In the genomic region with DNA sequence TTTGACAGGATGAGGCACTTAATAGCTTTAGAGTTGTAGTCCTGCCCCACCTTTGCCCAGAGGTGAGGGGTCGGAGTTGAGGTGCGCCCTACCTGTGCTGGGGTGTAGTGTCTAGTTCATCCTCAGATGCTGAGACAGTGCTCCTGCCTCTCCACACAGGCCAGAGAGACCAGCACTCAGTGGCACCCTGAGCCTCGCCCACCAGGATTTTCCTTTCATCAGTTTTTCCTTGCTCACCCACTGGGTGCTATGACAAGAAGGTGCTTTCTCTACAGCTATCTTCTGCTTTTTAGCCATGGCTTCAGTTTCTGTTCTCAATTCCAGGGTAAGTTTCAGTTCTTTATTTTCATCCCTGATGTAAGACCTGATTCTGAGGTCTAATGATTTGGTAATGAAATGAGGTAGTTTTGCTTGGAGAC, we compare ENCODE assay signal across 11 cellular contexts. TPM values are rescaled to one million over a fixed set of nuclear protein-coding genes. Genes with fewer than 3 reads are reported as not detected.
A peak's percentile ranks its signal among the peaks of the same experiment; 100 is the strongest.
DNase-seq lines count a peak whose midpoint lies in the region; ATAC-seq, FAIRE-seq and TF ChIP-seq lines count a peak whose summit lies in the region.
"Had no signal": no experiment of that assay in that cellular context is flagged by ENCODE, and none has a peak within 500 bp of the region (broad histone marks: within the 10 kb centered on the region; RNA-seq: fewer than 3 reads in every experiment).

No MANE protein-coding gene starts in this region.

- CTCF ChIA-PET in HepG2 (lab: Yijun Ruan, JAX; ENCODE audit: low intra/inter-chr PET ratio, low total read pairs): no interaction called here

- H3K27ac ChIP-seq in right lobe of liver (no peak overlapping the region), HepG2 (ENCODE audit: extremely low read length, insufficient read depth, low read length) (no peak overlapping the region), SU-DHL-6 (ENCODE audit: low read depth, low read length) (peak overlapping the region; percentile 22; the same call in 1 of the 2 replicates), upper lobe of right lung (no peak overlapping the region), endodermal cell (ENCODE audit: low read depth, low read length) (no peak overlapping the region), adrenal gland (no peak overlapping the region)

- no peak overlapping the region for H3K4me3 Mint-ChIP-seq in endodermal cell
- H3K4me3 Mint-ChIP-seq: T-cell had no signal

- no peaks in the 10 kb centered on the region for H3K9me2 ChIP-seq in SU-DHL-6 (replicated peaks; ENCODE audit: insufficient read depth, low read length)

- H3K9ac ChIP-seq in HepG2 (ENCODE audit: insufficient read depth, low read depth, low read length) (no peak overlapping the region), SU-DHL-6 (ENCODE audit: low read length) (no peak overlapping the region), endodermal cell (ENCODE audit: extremely low read depth, low read length, poor library complexity, severe bottlenecking) (no peak overlapping the region)

- no peak overlapping the region for H3K4me2 ChIP-seq in HepG2 (ENCODE audit: low read depth, low read length)
- H3K4me2 ChIP-seq in SU-DHL-6 (ENCODE audit: low read depth, low read length, poor library complexity, severe bottlenecking): peak overlapping the region; percentile 39

- H3K4me1 Mint-ChIP-seq in endodermal cell: peaks cover 11% of the 10 kb centered on the region

- H3K36me3 ChIP-seq in right lobe of liver (no peaks in the 10 kb centered on the region), HepG2 (replicated peaks in 1 of 2; ENCODE audit: control insufficient read depth in 1 of 2, insufficient read depth in 2 of 2, low read length in 2 of 2) (no peaks in the 10 kb centered on the region), SU-DHL-6 (ENCODE audit: low read length) (no peaks in the 10 kb centered on the region), upper lobe of right lung (no peaks in the 10 kb centered on the region), endodermal cell (ENCODE audit: control insufficient read depth, insufficient read depth, low read length) (no peaks in the 10 kb centered on the region), adrenal gland (replicated peaks in 1 of 2) (no peaks in the 10 kb centered on the region)

- TF ChIP-seq POLR2A in right lobe of liver (IDR thresholded peaks at IDR 0.05) (no peak), HepG2 (IDR thresholded peaks at IDR 0.05; ENCODE audit: insufficient read depth in 1 of 2, low read depth in 2 of 2, low read length in 2 of 2) (no peak), adrenal gland (IDR thresholded peaks at IDR 0.05) (no peak)

- in situ Hi-C loops in HepG2 (cut with HindIII; ENCODE audit: extremely low pct_ligation_motif_present, low pct_unique_long_range_greater_than_20kb): no loop called here

- DNase-seq in right lobe of liver (no peak), HepG2 (ENCODE audit: low spot score) (no peak), upper lobe of right lung (no peak), endodermal cell (no peak), adrenal gland (no peak), AML-193 (lab: John Stamatoyannopoulos, UW) (no peak)
- DNase-seq: DND-41 had no signal

- H2AFZ ChIP-seq in HepG2 (ENCODE audit: low read length) (no peak overlapping the region), SU-DHL-6 (ENCODE audit: low read depth, low read length, severe bottlenecking) (no peak overlapping the region)

- H3K27me3 ChIP-seq in right lobe of liver: no peaks in the 10 kb centered on the region
- no peaks in the 10 kb centered on the region for H3K27me3 ChIP-seq in HepG2 (ENCODE audit: control insufficient read depth in 1 of 2, insufficient read depth in 2 of 2, low read length in 2 of 2)
- H3K27me3 ChIP-seq in SU-DHL-6 (ENCODE audit: low read length): no peaks in the 10 kb centered on the region
- peaks cover 3% of the 10 kb centered on the region for H3K27me3 ChIP-seq in upper lobe of right lung
- no peaks in the 10 kb centered on the region for H3K27me3 ChIP-seq in endodermal cell (ENCODE audit: control insufficient read depth, insufficient read depth, low read length, poor library complexity, severe bottlenecking)
- H3K27me3 ChIP-seq in adrenal gland: no peaks in the 10 kb centered on the region

- 69% methylated on average over 2 of the region's 3 CpGs for WGBS in right lobe of liver (ENCODE audit: insufficient coverage, low coverage, low lambda C conversion rate, missing lambda C conversion rate)
- WGBS in HepG2 (ENCODE audit: low lambda C conversion rate): 84% methylated on average over 3 of the region's 3 CpGs
- WGBS in endodermal cell (ENCODE audit: insufficient coverage in 1 of 2, insufficient read length in 1 of 2), 2 experiments: 96 to 100% methylated on average over 3 of the region's 3 CpGs
- 63 to 97% (median 91%) methylated on average over 3 of the region's 3 CpGs for WGBS in adrenal gland, 4 donors

- TF ChIP-seq CTCF in right lobe of liver (IDR thresholded peaks at IDR 0.05) (no peak), HepG2 (CRISPR knock-in tag; IDR thresholded peaks at IDR 0.05) (no peak), SU-DHL-6 (IDR thresholded peaks at IDR 0.05; ENCODE audit: insufficient read depth, low read length, poor library complexity, severe bottlenecking) (no peak), upper lobe of right lung (IDR thresholded peaks at IDR 0.05) (no peak), endodermal cell (conservative IDR thresholded peaks at IDR 0.05) (no peak), adrenal gland (IDR thresholded peaks at IDR 0.05) (no peak)

- H3K4me1 ChIP-seq in right lobe of liver: no peaks in the 10 kb centered on the region
- peaks cover 20% of the 10 kb centered on the region for H3K4me1 ChIP-seq in HepG2 (ENCODE audit: insufficient read depth, low read length)
- H3K4me1 ChIP-seq in upper lobe of right lung: no peaks in the 10 kb centered on the region
- peaks cover 3% of the 10 kb centered on the region for H3K4me1 ChIP-seq in endodermal cell (ENCODE audit: control insufficient read depth, insufficient read depth, low read length)
- peaks cover 0 to 9% of the 10 kb centered on the region in 2 donors for H3K4me1 ChIP-seq in adrenal gland (replicated peaks in 1 of 2)

- no peaks in the 10 kb centered on the region for H3K79me2 ChIP-seq in HepG2 (ENCODE audit: insufficient read depth, low read length)
- H3K79me2 ChIP-seq in SU-DHL-6 (ENCODE audit: insufficient read depth, low read length): no peaks in the 10 kb centered on the region

- H3K9me3 Mint-ChIP-seq in endodermal cell: peaks cover 2% of the 10 kb centered on the region
- H3K9me3 Mint-ChIP-seq: T-cell had no signal

- no peaks in the 10 kb centered on the region for H3K27me3 Mint-ChIP-seq in endodermal cell (ENCODE audit: insufficient read depth)

- no peaks in the 10 kb centered on the region for H3K36me3 Mint-ChIP-seq in endodermal cell (ENCODE audit: low read depth)
- H3K36me3 Mint-ChIP-seq: T-cell had no signal

- FAIRE-seq in HepG2 (lab: Jason Lieb, UNC): no peak

- no peak for TF ChIP-seq EP300 in HepG2 (IDR thresholded peaks at IDR 0.05; ENCODE audit: low read depth in 2 of 2, low read length in 2 of 2)
- no peak for TF ChIP-seq EP300 in HepG2 (CRISPR knock-in tag; IDR thresholded peaks at IDR 0.05; ENCODE audit: borderline replicate concordance)

- H3F3A ChIP-seq in SU-DHL-6 (ENCODE audit: insufficient read depth): no peaks in the 10 kb centered on the region

- H3K4me3 ChIP-seq in right lobe of liver (no peak overlapping the region), HepG2 (replicated peaks in 1 of 3; ENCODE audit: insufficient read depth in 1 of 3, low read depth in 2 of 3, low read length in 3 of 3) (no peak overlapping the region), SU-DHL-6 (ENCODE audit: insufficient read depth, low read length, poor library complexity, severe bottlenecking) (no peak overlapping the region), upper lobe of right lung (no peak overlapping the region), endodermal cell (ENCODE audit: low read length) (no peak overlapping the region), adrenal gland (no peak overlapping the region)
- H3K4me3 ChIP-seq: skin epidermis had no signal

- TF ChIP-seq RAD21 in HepG2 (CRISPR knock-in tag; IDR thresholded peaks at IDR 0.05): no peak

- ATAC-seq in right lobe of liver: peak in 3 of 4 donors; percentile 33 to 60 (median 59)
- no peak for ATAC-seq in HepG2
- peak; percentile 66 for ATAC-seq in HG02943 (IDR thresholded peaks at IDR 0.05; ENCODE audit: low read depth, unreplicated experiment)
- peak; percentile 73 for ATAC-seq in upper lobe of right lung
- ATAC-seq: T-cell had no signal

- no peak overlapping the region for H3K27ac Mint-ChIP-seq in endodermal cell
- H3K27ac Mint-ChIP-seq: T-cell had no signal

- intact Hi-C loops in right lobe of liver (cut with DNase I): no loop called here
- intact Hi-C loops in HepG2 (cut with micrococcal nuclease; ENCODE audit: unreplicated experiment): no loop called here
- intact Hi-C loops in upper lobe of right lung (cut with DNase I): no loop called here
- intact Hi-C loops in adrenal gland (cut with DNase I): no loop called here

- BruUV-seq in HepG2 (replicated peaks; lab: Mats Ljungman, UMichigan): no TSS peak

- no peaks in the 10 kb centered on the region for H3K9me3 ChIP-seq in right lobe of liver
- no peaks in the 10 kb centered on the region for H3K9me3 ChIP-seq in HepG2 (ENCODE audit: low read length)
- H3K9me3 ChIP-seq in SU-DHL-6 (ENCODE audit: insufficient read depth, low read length): no peaks in the 10 kb centered on the region
- H3K9me3 ChIP-seq in upper lobe of right lung: no peaks in the 10 kb centered on the region
- no peaks in the 10 kb centered on the region for H3K9me3 ChIP-seq in endodermal cell (ENCODE audit: control insufficient read depth, low read length)
- H3K9me3 ChIP-seq in adrenal gland (replicated peaks in 1 of 3): no peaks in the 10 kb centered on the region

- H4K20me1 ChIP-seq in HepG2 (ENCODE audit: insufficient read depth, low read length): no peaks in the 10 kb centered on the region
- H4K20me1 ChIP-seq in SU-DHL-6 (ENCODE audit: low read depth, low read length): no peaks in the 10 kb centered on the region

- POLR2A ChIA-PET in HepG2 (lab: Yijun Ruan, JAX): no interaction called here

RNA-seq across cellular contexts. Expression of gene TMEM131, which starts 16.8 kb away (rescaled TPM):
- total RNA-seq in right lobe of liver (10 to 100 TPM; 14.8 to 34.0 (median 17.8) TPM), HepG2 (2016; rRNA removed; fragmentation: Illumina TruSeq; extraction: Trizol) (17.4 and 19.5 TPM in 2 replicates), upper lobe of right lung (43.3 TPM), endodermal cell (10 to 100 TPM; 39.0 to 43.0 TPM), adrenal gland (10 to 100 TPM; 28.1 to 57.5 (median 35.5) TPM)
- total RNA-seq in HepG2 (2016; cell fraction: cytosol; rRNA removed; fragmentation: Illumina TruSeq; extraction: Trizol; ENCODE audit: low read depth): 6.2 and 6.7 TPM in 2 replicates
- total RNA-seq in HepG2 (2016; cell fraction: insoluble cytoplasmic fraction; rRNA removed; fragmentation: Illumina TruSeq; extraction: Trizol): 14.1 and 19.5 TPM in 2 replicates
- total RNA-seq in HepG2 (2016; cell fraction: membrane; rRNA removed; fragmentation: Illumina TruSeq; extraction: Trizol): 8.9 and 10.2 TPM in 2 replicates
- total RNA-seq in HepG2 (2016; cell fraction: nucleus; rRNA removed; fragmentation: Illumina TruSeq; extraction: Trizol): 68.2 and 80.1 TPM in 2 replicates
- polyA plus RNA-seq in HepG2 (2011; rRNA removed) (15.7 and 17.9 TPM in 2 replicates), adrenal gland (10 to 100 TPM; 13.7 to 37.0 (median 15.4) TPM)
- 6.6 and 8.8 TPM in 2 replicates for polyA plus RNA-seq in HepG2 (2011; cell fraction: cytosol; rRNA removed)
- polyA plus RNA-seq in HepG2 (2011; cell fraction: nucleus; rRNA removed): 35.1 and 39.4 TPM in 2 replicates
- polyA plus RNA-seq in HepG2 (2012): 27.9 and 29.1 TPM in 2 replicates
- polyA plus RNA-seq in HepG2 (2016; cell fraction: cytosol; fragmentation: Illumina TruSeq; extraction: Trizol; ENCODE audit: low read depth): 1.3 and 1.4 TPM in 2 replicates
- polyA plus RNA-seq in HepG2 (2016; cell fraction: insoluble cytoplasmic fraction; fragmentation: Illumina TruSeq; extraction: Trizol; ENCODE audit: low read depth): 10.7 and 13.4 TPM in 2 replicates
- polyA plus RNA-seq in HepG2 (2016; cell fraction: membrane; fragmentation: Illumina TruSeq; extraction: Trizol; ENCODE audit: low read depth): 2.2 and 2.6 TPM in 2 replicates
- 67.0 and 67.3 TPM in 2 replicates for polyA plus RNA-seq in HepG2 (2016; cell fraction: nucleus; fragmentation: Illumina TruSeq; extraction: Trizol; ENCODE audit: insufficient read depth, low read depth)
- 10.3 and 24.5 TPM in 2 replicates for polyA minus RNA-seq in HepG2 (2011; rRNA and poly(A)+ RNA removed; ENCODE audit: low replicate concordance)
- polyA minus RNA-seq in HepG2 (2011; cell fraction: cytosol; rRNA and poly(A)+ RNA removed): 23.1 and 25.1 TPM in 2 replicates
- 99.1 and 112 TPM in 2 replicates for polyA minus RNA-seq in HepG2 (2011; cell fraction: nucleus; rRNA and poly(A)+ RNA removed)
- 30.6 TPM for polyA plus RNA-seq in endodermal cell (2013, experiment 1 of 2)
- 28.4 TPM for polyA plus RNA-seq in endodermal cell (2013, experiment 2 of 2)
